Comparison of ENCODE assay signal across 1 cellular context in the genomic region with DNA sequence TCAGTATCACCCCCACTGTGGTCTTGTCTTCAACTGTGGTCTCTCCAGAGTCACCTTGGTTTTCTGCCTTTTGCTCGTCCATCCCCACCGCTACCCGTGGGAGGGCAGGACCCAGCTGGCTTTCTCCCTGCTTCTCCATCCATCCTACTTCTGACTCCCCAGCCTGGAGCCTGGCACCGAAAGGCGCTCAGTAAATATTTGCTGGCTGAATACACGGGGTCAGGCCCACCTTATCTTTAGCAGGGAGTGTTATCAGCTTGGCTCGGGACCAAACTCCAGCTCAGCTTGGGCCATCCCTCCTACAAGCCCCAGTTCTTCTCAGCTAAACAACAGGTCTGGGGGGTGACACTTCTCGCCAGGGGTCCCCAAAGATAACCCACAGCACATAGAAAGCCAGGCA.
A peak's percentile ranks its signal among the peaks of the same experiment; 100 is the strongest.
TF ChIP-seq lines count a peak whose summit lies in the region.

No MANE protein-coding gene starts in this region.

TF ChIP-seq in K562, 482 proteins besides CTCF, POLR2A, EP300 and RAD21 (continued from another document):
- TF ChIP-seq, protein P1, sequence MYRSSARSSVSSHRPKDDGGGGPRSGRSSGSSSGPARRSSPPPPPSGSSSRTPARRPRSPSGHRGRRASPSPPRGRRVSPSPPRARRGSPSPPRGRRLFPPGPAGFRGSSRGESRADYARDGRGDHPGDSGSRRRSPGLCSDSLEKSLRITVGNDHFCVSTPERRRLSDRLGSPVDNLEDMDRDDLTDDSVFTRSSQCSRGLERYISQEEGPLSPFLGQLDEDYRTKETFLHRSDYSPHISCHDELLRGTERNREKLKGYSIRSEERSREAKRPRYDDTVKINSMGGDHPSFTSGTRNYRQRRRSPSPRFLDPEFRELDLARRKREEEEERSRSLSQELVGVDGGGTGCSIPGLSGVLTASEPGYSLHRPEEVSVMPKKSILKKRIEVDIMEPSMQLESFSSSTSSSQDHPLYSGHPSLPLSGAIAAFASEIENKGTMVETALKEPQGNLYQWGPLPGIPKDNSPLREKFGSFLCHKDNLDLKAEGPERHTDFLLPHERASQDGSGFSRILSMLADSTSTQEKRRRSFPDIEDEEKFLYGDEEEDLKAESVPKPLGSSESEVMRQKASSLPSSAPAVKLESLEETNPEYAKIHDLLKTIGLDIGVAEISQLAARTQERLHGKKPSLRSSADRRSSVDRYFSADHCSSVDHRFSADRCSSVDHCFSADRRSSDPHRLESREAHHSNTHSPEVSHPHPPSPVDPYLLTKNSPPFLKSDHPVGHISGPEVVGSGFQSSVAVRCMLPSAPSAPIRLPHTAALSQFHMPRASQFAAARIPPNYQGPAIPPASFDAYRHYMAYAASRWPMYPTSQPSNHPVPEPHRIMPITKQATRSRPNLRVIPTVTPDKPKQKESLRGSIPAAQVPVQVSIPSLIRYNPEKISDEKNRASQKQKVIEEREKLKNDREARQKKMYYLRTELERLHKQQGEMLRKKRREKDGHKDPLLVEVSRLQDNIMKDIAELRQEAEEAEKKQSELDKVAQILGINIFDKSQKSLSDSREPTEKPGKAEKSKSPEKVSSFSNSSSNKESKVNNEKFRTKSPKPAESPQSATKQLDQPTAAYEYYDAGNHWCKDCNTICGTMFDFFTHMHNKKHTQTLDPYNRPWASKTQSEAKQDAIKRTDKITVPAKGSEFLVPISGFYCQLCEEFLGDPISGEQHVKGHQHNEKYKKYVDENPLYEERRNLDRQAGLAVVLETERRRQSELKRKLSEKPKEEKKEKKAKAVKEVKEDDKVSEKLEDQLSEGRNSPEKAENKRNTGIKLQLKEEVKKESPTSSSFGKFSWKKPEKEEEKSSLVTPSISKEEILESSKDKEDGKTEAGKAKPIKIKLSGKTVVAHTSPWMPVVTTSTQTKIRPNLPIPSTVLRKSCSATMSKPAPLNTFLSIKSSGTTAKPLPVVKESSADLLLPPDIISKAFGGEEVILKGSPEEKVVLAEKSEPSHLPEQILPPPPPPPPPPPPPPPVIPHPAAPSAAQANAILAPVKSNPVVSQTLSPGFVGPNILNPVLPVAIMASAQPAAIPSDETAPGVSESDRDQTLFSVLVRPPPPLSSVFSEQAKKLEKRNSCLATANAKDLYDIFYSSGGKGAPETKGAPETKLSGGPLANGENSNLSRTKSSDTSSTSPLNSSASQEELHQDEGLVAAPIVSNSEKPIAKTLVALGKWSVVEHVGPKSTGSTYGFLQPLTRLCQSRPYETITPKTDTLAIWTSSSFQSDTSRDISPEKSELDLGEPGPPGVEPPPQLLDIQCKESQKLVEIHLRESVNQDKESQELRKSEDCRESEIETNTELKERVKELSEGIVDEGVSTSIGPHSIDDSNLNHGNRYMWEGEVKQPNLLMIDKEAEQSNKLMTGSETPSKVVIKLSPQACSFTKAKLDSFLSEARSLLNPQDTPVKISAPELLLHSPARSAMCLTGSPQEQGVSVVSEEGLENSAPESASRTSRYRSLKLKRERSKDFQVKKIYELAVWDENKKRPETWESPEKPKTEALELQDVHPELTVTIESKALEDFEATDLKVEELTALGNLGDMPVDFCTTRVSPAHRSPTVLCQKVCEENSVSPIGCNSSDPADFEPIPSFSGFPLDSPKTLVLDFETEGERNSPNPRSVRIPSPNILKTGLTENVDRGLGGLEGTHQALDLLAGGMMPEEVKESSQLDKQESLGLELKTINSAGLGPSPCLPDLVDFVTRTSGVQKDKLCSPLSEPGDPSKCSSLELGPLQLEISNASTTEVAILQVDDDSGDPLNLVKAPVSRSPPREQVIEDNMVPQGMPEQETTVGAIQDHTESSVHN (IDR thresholded peaks at IDR 0.05; ENCODE audit: borderline replicate concordance in 1 of 2, low read depth in 1 of 2) = no peak
- peak; percentile 14; the same call in 1 of the 2 replicates for TF ChIP-seq CTBP1 (IDR thresholded peaks at IDR 0.05; ENCODE audit: borderline replicate concordance)
- TF ChIP-seq SPI1 (IDR thresholded peaks at IDR 0.05; ENCODE audit: borderline replicate concordance, low read depth, low read length) = no peak
- TF ChIP-seq ZNF76 (CRISPR knock-in tag; IDR thresholded peaks at IDR 0.05; ENCODE audit: borderline replicate concordance) = no peak
- TF ChIP-seq ARID3A (IDR thresholded peaks at IDR 0.05; ENCODE audit: borderline replicate concordance, low read depth, low read length) = no peak
- no peak for TF ChIP-seq ID3 (CRISPR knock-in tag; IDR thresholded peaks at IDR 0.05)
- TF ChIP-seq ID3 (tag; IDR thresholded peaks at IDR 0.05) = no peak
- TF ChIP-seq POLR2H (tag; IDR thresholded peaks at IDR 0.05; ENCODE audit: low read depth) = no peak
- TF ChIP-seq FUS (optimal IDR thresholded peaks at IDR 0.05; ENCODE audit: low read depth, low read length) = no peak
- no peak for TF ChIP-seq HSF4 (CRISPR knock-in tag; IDR thresholded peaks at IDR 0.05; ENCODE audit: borderline replicate concordance)
- TF ChIP-seq FOXJ3 (CRISPR knock-in tag; IDR thresholded peaks at IDR 0.05) = no peak
- no peak for TF ChIP-seq ZNF274 (IDR thresholded peaks at IDR 0.05; ENCODE audit: borderline replicate concordance, low read depth, low read length)
- TF ChIP-seq SRSF3 (IDR thresholded peaks at IDR 0.05; ENCODE audit: insufficient read depth, low read length) = no peak
- no peak for TF ChIP-seq NR2C1 (IDR thresholded peaks at IDR 0.05)
- TF ChIP-seq NR2C1 (tag; IDR thresholded peaks at IDR 0.05) = no peak
- TF ChIP-seq KDM4B (IDR thresholded peaks at IDR 0.05; ENCODE audit: borderline replicate concordance in 2 of 2, low read depth in 1 of 2) = no peak
- no peak for TF ChIP-seq DACH1 (IDR thresholded peaks at IDR 0.05; ENCODE audit: partially characterized antibody)
- TF ChIP-seq, protein P2, sequence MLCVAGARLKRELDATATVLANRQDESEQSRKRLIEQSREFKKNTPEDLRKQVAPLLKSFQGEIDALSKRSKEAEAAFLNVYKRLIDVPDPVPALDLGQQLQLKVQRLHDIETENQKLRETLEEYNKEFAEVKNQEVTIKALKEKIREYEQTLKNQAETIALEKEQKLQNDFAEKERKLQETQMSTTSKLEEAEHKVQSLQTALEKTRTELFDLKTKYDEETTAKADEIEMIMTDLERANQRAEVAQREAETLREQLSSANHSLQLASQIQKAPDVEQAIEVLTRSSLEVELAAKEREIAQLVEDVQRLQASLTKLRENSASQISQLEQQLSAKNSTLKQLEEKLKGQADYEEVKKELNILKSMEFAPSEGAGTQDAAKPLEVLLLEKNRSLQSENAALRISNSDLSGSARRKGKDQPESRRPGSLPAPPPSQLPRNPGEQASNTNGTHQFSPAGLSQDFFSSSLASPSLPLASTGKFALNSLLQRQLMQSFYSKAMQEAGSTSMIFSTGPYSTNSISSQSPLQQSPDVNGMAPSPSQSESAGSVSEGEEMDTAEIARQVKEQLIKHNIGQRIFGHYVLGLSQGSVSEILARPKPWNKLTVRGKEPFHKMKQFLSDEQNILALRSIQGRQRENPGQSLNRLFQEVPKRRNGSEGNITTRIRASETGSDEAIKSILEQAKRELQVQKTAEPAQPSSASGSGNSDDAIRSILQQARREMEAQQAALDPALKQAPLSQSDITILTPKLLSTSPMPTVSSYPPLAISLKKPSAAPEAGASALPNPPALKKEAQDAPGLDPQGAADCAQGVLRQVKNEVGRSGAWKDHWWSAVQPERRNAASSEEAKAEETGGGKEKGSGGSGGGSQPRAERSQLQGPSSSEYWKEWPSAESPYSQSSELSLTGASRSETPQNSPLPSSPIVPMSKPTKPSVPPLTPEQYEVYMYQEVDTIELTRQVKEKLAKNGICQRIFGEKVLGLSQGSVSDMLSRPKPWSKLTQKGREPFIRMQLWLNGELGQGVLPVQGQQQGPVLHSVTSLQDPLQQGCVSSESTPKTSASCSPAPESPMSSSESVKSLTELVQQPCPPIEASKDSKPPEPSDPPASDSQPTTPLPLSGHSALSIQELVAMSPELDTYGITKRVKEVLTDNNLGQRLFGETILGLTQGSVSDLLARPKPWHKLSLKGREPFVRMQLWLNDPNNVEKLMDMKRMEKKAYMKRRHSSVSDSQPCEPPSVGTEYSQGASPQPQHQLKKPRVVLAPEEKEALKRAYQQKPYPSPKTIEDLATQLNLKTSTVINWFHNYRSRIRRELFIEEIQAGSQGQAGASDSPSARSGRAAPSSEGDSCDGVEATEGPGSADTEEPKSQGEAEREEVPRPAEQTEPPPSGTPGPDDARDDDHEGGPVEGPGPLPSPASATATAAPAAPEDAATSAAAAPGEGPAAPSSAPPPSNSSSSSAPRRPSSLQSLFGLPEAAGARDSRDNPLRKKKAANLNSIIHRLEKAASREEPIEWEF (CRISPR knock-in tag; IDR thresholded peaks at IDR 0.05) = no peak
- TF ChIP-seq ARHGAP35 (IDR thresholded peaks at IDR 0.05; ENCODE audit: partially characterized antibody) = no peak
- TF ChIP-seq NR2C2 (CRISPR knock-in tag; IDR thresholded peaks at IDR 0.05) = no peak
- 0 out of 2 replicates have a peak, but pooled peaks have one; percentile 30 for TF ChIP-seq NR2C2 (tag; IDR thresholded peaks at IDR 0.05)
- TF ChIP-seq RREB1 (CRISPR knock-in tag; IDR thresholded peaks at IDR 0.05) = no peak
- no peak for TF ChIP-seq MED1 (CRISPR knock-in tag; IDR thresholded peaks at IDR 0.05; ENCODE audit: borderline replicate concordance)
- TF ChIP-seq, protein P3, sequence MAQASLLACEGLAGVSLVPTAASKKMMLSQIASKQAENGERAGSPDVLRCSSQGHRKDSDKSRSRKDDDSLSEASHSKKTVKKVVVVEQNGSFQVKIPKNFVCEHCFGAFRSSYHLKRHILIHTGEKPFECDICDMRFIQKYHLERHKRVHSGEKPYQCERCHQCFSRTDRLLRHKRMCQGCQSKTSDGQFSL (CRISPR knock-in tag; IDR thresholded peaks at IDR 0.05) = no peak
- TF ChIP-seq, protein P3 (tag; IDR thresholded peaks at IDR 0.05) = no peak
- TF ChIP-seq, protein P4, sequence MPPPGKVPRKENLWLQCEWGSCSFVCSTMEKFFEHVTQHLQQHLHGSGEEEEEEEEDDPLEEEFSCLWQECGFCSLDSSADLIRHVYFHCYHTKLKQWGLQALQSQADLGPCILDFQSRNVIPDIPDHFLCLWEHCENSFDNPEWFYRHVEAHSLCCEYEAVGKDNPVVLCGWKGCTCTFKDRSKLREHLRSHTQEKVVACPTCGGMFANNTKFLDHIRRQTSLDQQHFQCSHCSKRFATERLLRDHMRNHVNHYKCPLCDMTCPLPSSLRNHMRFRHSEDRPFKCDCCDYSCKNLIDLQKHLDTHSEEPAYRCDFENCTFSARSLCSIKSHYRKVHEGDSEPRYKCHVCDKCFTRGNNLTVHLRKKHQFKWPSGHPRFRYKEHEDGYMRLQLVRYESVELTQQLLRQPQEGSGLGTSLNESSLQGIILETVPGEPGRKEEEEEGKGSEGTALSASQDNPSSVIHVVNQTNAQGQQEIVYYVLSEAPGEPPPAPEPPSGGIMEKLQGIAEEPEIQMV (tag; conservative IDR thresholded peaks at IDR 0.05; ENCODE audit: low read depth) = no peak
- TF ChIP-seq NFIC (IDR thresholded peaks at IDR 0.05) = peak; percentile 85
- TF ChIP-seq, protein P5, sequence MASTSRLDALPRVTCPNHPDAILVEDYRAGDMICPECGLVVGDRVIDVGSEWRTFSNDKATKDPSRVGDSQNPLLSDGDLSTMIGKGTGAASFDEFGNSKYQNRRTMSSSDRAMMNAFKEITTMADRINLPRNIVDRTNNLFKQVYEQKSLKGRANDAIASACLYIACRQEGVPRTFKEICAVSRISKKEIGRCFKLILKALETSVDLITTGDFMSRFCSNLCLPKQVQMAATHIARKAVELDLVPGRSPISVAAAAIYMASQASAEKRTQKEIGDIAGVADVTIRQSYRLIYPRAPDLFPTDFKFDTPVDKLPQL (IDR thresholded peaks at IDR 0.05; ENCODE audit: extremely low read depth, insufficient read length) = no peak
